Comparison of ENCODE assay signal across 9 cellular contexts in the genomic region with DNA sequence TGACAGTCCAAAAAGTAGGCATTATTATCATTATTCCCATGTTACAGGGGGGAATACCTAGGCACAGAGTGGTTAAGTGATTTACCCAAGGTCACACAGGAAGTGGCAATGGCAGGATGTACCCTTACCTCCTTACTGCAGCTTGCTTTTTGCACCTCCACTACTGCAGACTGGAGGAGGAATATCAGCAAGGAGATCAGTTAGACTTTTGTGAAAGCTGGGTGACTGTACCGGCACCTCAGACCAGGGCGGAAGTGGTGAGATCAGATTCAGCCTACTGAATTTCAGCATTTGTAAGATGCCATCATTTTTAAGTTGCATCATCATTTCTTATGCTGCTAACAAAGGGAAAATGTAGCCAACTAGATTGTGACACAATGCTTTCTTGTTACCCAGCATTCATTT. TPM values are rescaled to one million over a fixed set of nuclear protein-coding genes. Genes with fewer than 3 reads are reported as not detected.
DNase-seq lines count a peak whose midpoint lies in the region; ATAC-seq lines count a peak whose summit lies in the region.
"Had no signal": no experiment of that assay in that cellular context is flagged by ENCODE, and none has a peak within 500 bp of the region (broad histone marks: within the 10 kb centered on the region; RNA-seq: fewer than 3 reads in every experiment).

No MANE protein-coding gene starts in this region.

- H3K27ac Mint-ChIP-seq in dendritic cell treated with granulocyte-macrophage colony-stimulating factor and Interleukin-4, amounts not matched to agents 40 ng/mL and 50 ng/mL, for 4 days: peak overlapping the region; percentile 8

- DNase-seq in H4 (ENCODE audit: low spot score) (peak; percentile 66), NCI-H69 (lab: John Stamatoyannopoulos, UW) (no peak), NCI-H2029 treated with DMSO at 0.1 percent for 48 hours (lab: John Stamatoyannopoulos, UW) (no peak), NCI-H1048 (lab: John Stamatoyannopoulos, UW) (no peak)
- peak; percentile 83 for DNase-seq in activated CD4-positive, alpha-beta T cell treated with anti-CD3 and anti-CD28 coated beads for 48 hours
- DNase-seq in stimulated activated CD4-positive, alpha-beta T cell treated with anti-CD3 and anti-CD28 coated beads, Interleukin-4, amount 100 ng/mL, for 48 hours (ENCODE audit: low read depth in 2 of 2): peak; percentile 37 to 65
- DNase-seq: left colon had no signal

- no peak overlapping the region for H3K4me3 Mint-ChIP-seq in dendritic cell treated with granulocyte-macrophage colony-stimulating factor and Interleukin-4, amounts not matched to agents 40 ng/mL and 50 ng/mL, for 4 days

- H3K27me3 Mint-ChIP-seq in dendritic cell treated with granulocyte-macrophage colony-stimulating factor and Interleukin-4, amounts not matched to agents 40 ng/mL and 50 ng/mL, for 4 days: peaks cover 25% of the 10 kb centered on the region

- intact Hi-C loops in dendritic cell treated with granulocyte-macrophage colony-stimulating factor and Interleukin-4, amounts not matched to agents 40 ng/mL and 50 ng/mL, for 4 days (cut with micrococcal nuclease): no loop called here

- H3K4me1 Mint-ChIP-seq in dendritic cell treated with granulocyte-macrophage colony-stimulating factor and Interleukin-4, amounts not matched to agents 40 ng/mL and 50 ng/mL, for 4 days (ENCODE audit: low read depth): peaks cover 34% of the 10 kb centered on the region

- no peaks in the 10 kb centered on the region for H3K36me3 Mint-ChIP-seq in dendritic cell treated with granulocyte-macrophage colony-stimulating factor and Interleukin-4, amounts not matched to agents 40 ng/mL and 50 ng/mL, for 4 days (ENCODE audit: low read depth)

- no peaks in the 10 kb centered on the region for H3K9me3 Mint-ChIP-seq in dendritic cell treated with granulocyte-macrophage colony-stimulating factor and Interleukin-4, amounts not matched to agents 40 ng/mL and 50 ng/mL, for 4 days

- no peak for ATAC-seq in GM18867 (IDR thresholded peaks at IDR 0.05; ENCODE audit: unreplicated experiment)
- ATAC-seq: left colon had no signal

RNA-seq across cellular contexts. Expression of gene ADARB1, which starts 4.5 kb away (rescaled TPM):
- total RNA-seq in H4 (2014; rRNA removed; shearing (Covaris generic)): 5.5 and 10.2 TPM in 2 replicates

Comparison
In these comparisons a context has a peak if more than half of its experiments do, and no peak if none do; other contexts are left out.
1. DNase-seq: peak in H4 (single experiment), activated CD4-positive, alpha-beta T cell treated with anti-CD3 and anti-CD28 coated beads for 48 hours (single experiment) and stimulated activated CD4-positive, alpha-beta T cell treated with anti-CD3 and anti-CD28 coated beads, Interleukin-4, amount 100 ng/mL, for 48 hours (2 of 2); none in NCI-H69 (single experiment), NCI-H2029 treated with DMSO at 0.1 percent for 48 hours (single experiment) and NCI-H1048 (single experiment).